In the genomic region with DNA sequence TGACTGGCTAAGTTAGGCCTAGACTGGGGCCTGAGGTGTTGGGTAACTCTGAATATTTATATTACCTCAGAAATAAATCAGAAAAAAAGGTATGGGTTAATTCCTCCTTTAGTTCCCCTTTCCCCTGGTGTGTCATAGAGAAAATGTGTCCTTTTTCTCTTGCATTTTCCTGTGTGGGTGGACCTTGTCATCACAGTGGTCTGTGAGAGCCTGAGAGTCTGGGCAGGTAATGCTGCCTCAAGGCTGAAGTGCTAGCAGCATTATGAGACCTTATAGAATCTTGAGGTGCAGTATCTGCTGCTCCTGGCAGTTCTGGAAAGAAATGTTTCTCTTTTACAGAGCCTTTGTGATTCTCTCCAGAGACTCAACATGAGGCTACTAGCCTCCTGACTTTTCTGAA, we compare ENCODE assay signal across 23 cellular contexts.
"Had no signal": no experiment of that assay in that cellular context is flagged by ENCODE, and none has a peak within 500 bp of the region (broad histone marks: within the 10 kb centered on the region; RNA-seq: fewer than 3 reads in every experiment).

No MANE protein-coding gene starts in this region.

- H3K9me3 Mint-ChIP-seq: dendritic cell treated with granulocyte-macrophage colony-stimulating factor and Interleukin-4, amounts not matched to agents 40 ng/mL and 50 ng/mL, for 4 days; effector memory CD8-positive, alpha-beta T cell; endodermal cell; mesothelial cell of epicardium had no signal

- ATAC-seq: effector memory CD8-positive, alpha-beta T cell; esophagus mucosa; gastrocnemius medialis; left cardiac atrium; left lung; left ventricle myocardium superior; lower lobe of right lung; mucosa of descending colon had no signal

- H3K4me3 Mint-ChIP-seq: dendritic cell treated with granulocyte-macrophage colony-stimulating factor and Interleukin-4, amounts not matched to agents 40 ng/mL and 50 ng/mL, for 4 days; effector memory CD8-positive, alpha-beta T cell; endodermal cell; mesothelial cell of epicardium had no signal

- H3K27ac Mint-ChIP-seq: dendritic cell treated with granulocyte-macrophage colony-stimulating factor and Interleukin-4, amounts not matched to agents 40 ng/mL and 50 ng/mL, for 4 days; effector memory CD8-positive, alpha-beta T cell; endodermal cell; mesothelial cell of epicardium had no signal

- H3K4me1 Mint-ChIP-seq: endodermal cell had no signal

- H3K36me3 Mint-ChIP-seq: mesothelial cell of epicardium had no signal

- H3K27me3 Mint-ChIP-seq: dendritic cell treated with granulocyte-macrophage colony-stimulating factor and Interleukin-4, amounts not matched to agents 40 ng/mL and 50 ng/mL, for 4 days had no signal

- DNase-seq: colonic mucosa; cortex of kidney; effector CD8-positive, alpha-beta T cell; effector memory CD8-positive, alpha-beta T cell; endodermal cell; erythroblast; esophagus squamous epithelium; foreskin fibroblast; foreskin melanocyte; gastrocnemius medialis; glutamatergic neuron; head of caudate nucleus; heart right ventricle; hippocampal formation; left cardiac atrium; left lung; left ventricle myocardium superior; lower lobe of right lung; mesenchymal stem cell; mucosa of descending colon had no signal
